ENCODE assay signal across 18 cellular contexts in genomic region chrX:44585866-44586265, GRCh38.
"Had no signal": no experiment of that assay in that cellular context is flagged by ENCODE, and none has a peak within 500 bp of the region (broad histone marks: within the 10 kb centered on the region; RNA-seq: fewer than 3 reads in every experiment).

No MANE protein-coding gene starts in this region.

- H3K27me3 Mint-ChIP-seq: activated naive CD8-positive, alpha-beta T cell treated with anti-CD3 and anti-CD28 coated beads for 36 hours; naive thymus-derived CD8-positive, alpha-beta T cell had no signal

- H3K4me1 Mint-ChIP-seq: activated naive CD8-positive, alpha-beta T cell treated with anti-CD3 and anti-CD28 coated beads for 36 hours; naive thymus-derived CD8-positive, alpha-beta T cell; neural progenitor cell; stimulated activated naive B cell treated with anti-CD40 and anti-IgM and Interleukin-4, amounts not matched to agents 10 μg/mL and 1 μg/mL and 100 μg/mL, for 72 hours had no signal

- H3K4me3 Mint-ChIP-seq: activated naive CD8-positive, alpha-beta T cell treated with anti-CD3 and anti-CD28 coated beads for 36 hours; activated T-cell treated with anti-CD3 and anti-CD28 coated beads, Interleukin-2, amount 50 U/mL, for 72 hours; naive thymus-derived CD8-positive, alpha-beta T cell; neural progenitor cell; stimulated activated naive B cell treated with anti-CD40 and anti-IgM and Interleukin-4, amounts not matched to agents 10 μg/mL and 1 μg/mL and 100 μg/mL, for 72 hours had no signal

- DNase-seq: activated CD4-positive, alpha-beta T cell treated with anti-CD3 and anti-CD28 coated beads for 4 hours; activated CD4-positive, alpha-beta T cell treated with anti-CD3 and anti-CD28 coated beads, Interleukin-2, amount 50 U/mL, for 4 hours; activated naive CD4-positive, alpha-beta T cell treated with Interleukin-2 at 50 U/mL for 16 hours; activated naive CD8-positive, alpha-beta T cell treated with anti-CD3 and anti-CD28 coated beads for 36 hours; activated T-cell treated with anti-CD3 and anti-CD28 coated beads for 4 hours; activated T-cell treated with anti-CD3 and anti-CD28 coated beads, Interleukin-2, amount 50 U/mL, for 72 hours; adrenal gland; central memory CD4-positive, alpha-beta T cell; left lung; lower lobe of right lung; mesenchymal stem cell; naive thymus-derived CD8-positive, alpha-beta T cell; stimulated activated CD4-positive, alpha-beta T cell treated with anti-CD3 and anti-CD28 coated beads, Interleukin-15, amount 100 ng/mL, for 24 hours; stimulated activated CD4-positive, alpha-beta T cell treated with anti-CD3 and anti-CD28 coated beads, Interleukin-2, amount 100 ng/mL, for 24 hours; stimulated activated naive B cell treated with anti-CD40 and anti-IgM and Interleukin-4, amounts not matched to agents 10 μg/mL and 1 μg/mL and 100 μg/mL, for 72 hours; stomach; tibial artery had no signal

- H3K36me3 Mint-ChIP-seq: activated naive CD8-positive, alpha-beta T cell treated with anti-CD3 and anti-CD28 coated beads for 36 hours; neural progenitor cell; stimulated activated naive B cell treated with anti-CD40 and anti-IgM and Interleukin-4, amounts not matched to agents 10 μg/mL and 1 μg/mL and 100 μg/mL, for 72 hours had no signal

- ATAC-seq: activated T-cell treated with anti-CD3 and anti-CD28 coated beads, Interleukin-2, amount 50 U/mL, for 72 hours; left lung; lower lobe of right lung; naive thymus-derived CD8-positive, alpha-beta T cell; stimulated activated naive B cell treated with anti-CD40 and anti-IgM and Interleukin-4, amounts not matched to agents 10 μg/mL and 1 μg/mL and 100 μg/mL, for 72 hours had no signal

- H3K27ac Mint-ChIP-seq: activated naive CD8-positive, alpha-beta T cell treated with anti-CD3 and anti-CD28 coated beads for 36 hours; activated T-cell treated with anti-CD3 and anti-CD28 coated beads, Interleukin-2, amount 50 U/mL, for 72 hours; naive thymus-derived CD8-positive, alpha-beta T cell; neural progenitor cell; stimulated activated naive B cell treated with anti-CD40 and anti-IgM and Interleukin-4, amounts not matched to agents 10 μg/mL and 1 μg/mL and 100 μg/mL, for 72 hours had no signal
